1 cellular context compared by ENCODE assay signal in genomic region chr5:91288117-91288516, GRCh38.
TF ChIP-seq lines count a peak whose summit lies in the region.

No MANE protein-coding gene starts in this region.

TF ChIP-seq in K562, 482 proteins besides CTCF, POLR2A, EP300 and RAD21 (continued from another document):
- TF ChIP-seq RREB1 (CRISPR knock-in tag; IDR thresholded peaks at IDR 0.05): no peak
- no peak for TF ChIP-seq MECOM (CRISPR knock-in tag; IDR thresholded peaks at IDR 0.05)
